ENCODE assay signal across 23 cellular contexts in genomic region chr6:100553243-100553642, GRCh38.
DNase-seq lines count a peak whose midpoint lies in the region; ATAC-seq, FAIRE-seq and TF ChIP-seq lines count a peak whose summit lies in the region.
"Had no signal": no experiment of that assay in that cellular context is flagged by ENCODE, and none has a peak within 500 bp of the region (broad histone marks: within the 10 kb centered on the region; RNA-seq: fewer than 3 reads in every experiment).

No MANE protein-coding gene starts in this region.

- H3K27me3 ChIP-seq in small intestine (ENCODE audit: control insufficient read depth in 2 of 2, insufficient read depth in 2 of 2, low read length in 2 of 2) = no peaks in the 10 kb centered on the region
- H3K27me3 ChIP-seq in naive thymus-derived CD4-positive, alpha-beta T cell (ENCODE audit: control insufficient read depth in 2 of 2, insufficient read depth in 2 of 2, low read length in 2 of 2) = no peaks in the 10 kb centered on the region
- no peaks in the 10 kb centered on the region for H3K27me3 ChIP-seq in CD8-positive, alpha-beta T cell (ENCODE audit: insufficient read depth, low read length)
- H3K27me3 ChIP-seq: adrenal gland; BLaER1 treated with 17β-estradiol and CSF1 and Interleukin-3, amounts not matched to agents 10 nM and 100 nM; breast epithelium; gastrocnemius medialis; MG63; neutrophil had no signal

- no peak overlapping the region for H3K27ac Mint-ChIP-seq in naive thymus-derived CD4-positive, alpha-beta T cell
- no peak overlapping the region for H3K27ac Mint-ChIP-seq in CD8-positive, alpha-beta T cell
- H3K27ac Mint-ChIP-seq: dendritic cell treated with granulocyte-macrophage colony-stimulating factor and Interleukin-4, amounts not matched to agents 40 ng/mL and 50 ng/mL, for 4 days had no signal

- no peaks in the 10 kb centered on the region for H3K9me3 Mint-ChIP-seq in naive thymus-derived CD4-positive, alpha-beta T cell
- H3K9me3 Mint-ChIP-seq in CD8-positive, alpha-beta T cell = no peaks in the 10 kb centered on the region
- H3K9me3 Mint-ChIP-seq: dendritic cell treated with granulocyte-macrophage colony-stimulating factor and Interleukin-4, amounts not matched to agents 40 ng/mL and 50 ng/mL, for 4 days had no signal

- no peak for ATAC-seq in naive thymus-derived CD4-positive, alpha-beta T cell
- ATAC-seq in GM18909 (IDR thresholded peaks at IDR 0.05; ENCODE audit: poor library complexity, unreplicated experiment) = no peak
- no peak for ATAC-seq in CD8-positive, alpha-beta T cell
- ATAC-seq: gastrocnemius medialis, GM12878 had no signal

- H3K27ac ChIP-seq in VCaP (peak overlapping the region; percentile 41), small intestine (ENCODE audit: low read depth in 1 of 2, low read length in 1 of 2) (no peak overlapping the region)
- H3K27ac ChIP-seq in naive thymus-derived CD4-positive, alpha-beta T cell (ENCODE audit: low read depth, low read length) = no peak overlapping the region
- no peak overlapping the region for H3K27ac ChIP-seq in CD8-positive, alpha-beta T cell (ENCODE audit: low read depth, low read length)
- H3K27ac ChIP-seq: adrenal gland; BLaER1 treated with 17β-estradiol and CSF1 and Interleukin-3, amounts not matched to agents 10 nM and 100 nM; breast epithelium; gastrocnemius medialis; neutrophil had no signal

- no peaks in the 10 kb centered on the region for H3K27me3 Mint-ChIP-seq in naive thymus-derived CD4-positive, alpha-beta T cell
- no peaks in the 10 kb centered on the region for H3K27me3 Mint-ChIP-seq in CD8-positive, alpha-beta T cell (ENCODE audit: low read depth)
- H3K27me3 Mint-ChIP-seq: dendritic cell treated with granulocyte-macrophage colony-stimulating factor and Interleukin-4, amounts not matched to agents 40 ng/mL and 50 ng/mL, for 4 days had no signal

- WGBS in small intestine, 3 donors = 3 to 33% (median 30%) methylated on average over 1 of the region's 1 CpG

- POLR2A ChIA-PET in naive thymus-derived CD4-positive, alpha-beta T cell (lab: Charles Lee) = no interaction called here
- POLR2A ChIA-PET in CD8-positive, alpha-beta T cell (lab: Charles Lee) = no interaction called here

- no peaks in the 10 kb centered on the region for H3K4me1 ChIP-seq in small intestine (ENCODE audit: control insufficient read depth in 2 of 2, insufficient read depth in 1 of 2, low read depth in 1 of 2, low read length in 1 of 2)
- no peaks in the 10 kb centered on the region for H3K4me1 ChIP-seq in naive thymus-derived CD4-positive, alpha-beta T cell (ENCODE audit: control insufficient read depth in 2 of 2, insufficient read depth in 2 of 2, low read length in 2 of 2)
- no peaks in the 10 kb centered on the region for H3K4me1 ChIP-seq in CD8-positive, alpha-beta T cell (ENCODE audit: insufficient read depth, low read length)
- H3K4me1 ChIP-seq: adrenal gland; BLaER1 treated with 17β-estradiol and CSF1 and Interleukin-3, amounts not matched to agents 10 nM and 100 nM; breast epithelium; gastrocnemius medialis had no signal

- DNase-seq in NCI-H82 (lab: John Stamatoyannopoulos, UW) (peak; percentile 16), NCI-H82 treated with DMSO at 0.1 percent for 48 hours (lab: John Stamatoyannopoulos, UW; ENCODE audit: unreplicated experiment) (no peak), NCI-H1930 (lab: John Stamatoyannopoulos, UW) (peak; percentile 65 to 79), small intestine (peak; percentile 12)
- no peak for DNase-seq in naive thymus-derived CD4-positive, alpha-beta T cell
- no peak for DNase-seq in CD8-positive, alpha-beta T cell
- DNase-seq: activated CD4-positive, alpha-beta T cell treated with anti-CD3 and anti-CD28 coated beads for 48 hours; activated CD8-positive, alpha-beta memory T cell treated with anti-CD3 and anti-CD28 coated beads, Interleukin-2, amount 50 U/mL, for 4 hours; activated effector memory CD4-positive, alpha-beta T cell treated with Interleukin-2 at 50 U/mL for 16 hours; adrenal gland; DMS 273 treated with DMSO at 0.1 percent for 48 hours; gastrocnemius medialis; MG63; NCI-H2171; RPMI8226 had no signal

- FAIRE-seq in small intestine (lab: Jason Lieb, UNC) = no peak
- FAIRE-seq: GM12878 had no signal

- no peak overlapping the region for H3K4me3 Mint-ChIP-seq in naive thymus-derived CD4-positive, alpha-beta T cell
- no peak overlapping the region for H3K4me3 Mint-ChIP-seq in CD8-positive, alpha-beta T cell
- H3K4me3 Mint-ChIP-seq: dendritic cell treated with granulocyte-macrophage colony-stimulating factor and Interleukin-4, amounts not matched to agents 40 ng/mL and 50 ng/mL, for 4 days had no signal

- H3K36me3 ChIP-seq in small intestine (ENCODE audit: control insufficient read depth in 2 of 2, insufficient read depth in 2 of 2, low read length in 2 of 2) = no peaks in the 10 kb centered on the region
- no peaks in the 10 kb centered on the region for H3K36me3 ChIP-seq in naive thymus-derived CD4-positive, alpha-beta T cell (ENCODE audit: control insufficient read depth in 2 of 3, insufficient read depth in 3 of 3, low read length in 3 of 3)
- H3K36me3 ChIP-seq in CD8-positive, alpha-beta T cell (ENCODE audit: insufficient read depth, low read length) = no peaks in the 10 kb centered on the region
- H3K36me3 ChIP-seq: adrenal gland, breast epithelium, gastrocnemius medialis, HAP-1, MG63, neutrophil had no signal

- no peaks in the 10 kb centered on the region for H3K4me1 Mint-ChIP-seq in naive thymus-derived CD4-positive, alpha-beta T cell
- no peaks in the 10 kb centered on the region for H3K4me1 Mint-ChIP-seq in CD8-positive, alpha-beta T cell (ENCODE audit: low read depth)

- H3K4me3 ChIP-seq in small intestine (ENCODE audit: low read depth in 1 of 2, low read length in 2 of 2) = no peak overlapping the region
- H3K4me3 ChIP-seq in naive thymus-derived CD4-positive, alpha-beta T cell (ENCODE audit: low read length) = no peak overlapping the region
- no peak overlapping the region for H3K4me3 ChIP-seq in CD8-positive, alpha-beta T cell (ENCODE audit: low read depth, low read length)
- H3K4me3 ChIP-seq: adrenal gland; BLaER1 treated with 17β-estradiol and CSF1 and Interleukin-3, amounts not matched to agents 10 nM and 100 nM; breast epithelium; gastrocnemius medialis; GM12878; HAP-1; MG63 had no signal

- no peak for TF ChIP-seq CTCF in VCaP (conservative IDR thresholded peaks at IDR 0.05)
- TF ChIP-seq CTCF in CD8-positive, alpha-beta T cell (IDR thresholded peaks at IDR 0.05) = no peak

- no peaks in the 10 kb centered on the region for H3K9me3 ChIP-seq in small intestine (ENCODE audit: control insufficient read depth, low read depth)
- no peaks in the 10 kb centered on the region for H3K9me3 ChIP-seq in naive thymus-derived CD4-positive, alpha-beta T cell (ENCODE audit: control insufficient read depth in 2 of 3, low read length in 3 of 3)
- no peaks in the 10 kb centered on the region for H3K9me3 ChIP-seq in CD8-positive, alpha-beta T cell (ENCODE audit: low read length)
- H3K9me3 ChIP-seq: adrenal gland; BLaER1 treated with 17β-estradiol and CSF1 and Interleukin-3, amounts not matched to agents 10 nM and 100 nM; breast epithelium; gastrocnemius medialis; HAP-1; MG63; neutrophil had no signal

- CTCF ChIA-PET in naive thymus-derived CD4-positive, alpha-beta T cell (lab: Charles Lee) = no interaction called here
- CTCF ChIA-PET in CD8-positive, alpha-beta T cell (lab: Charles Lee) = interaction anchor here (0.7 kb wide), 1 partner anchor 1085 kb away, joined by 3 read pairs; no protein-coding TSS in a partner anchor

- peaks cover 0 to 25% (median 13%) of the 10 kb centered on the region in 5 donors for H3K36me3 Mint-ChIP-seq in naive thymus-derived CD4-positive, alpha-beta T cell
- H3K36me3 Mint-ChIP-seq in CD8-positive, alpha-beta T cell = peaks cover 13% of the 10 kb centered on the region

- intact Hi-C loops in naive thymus-derived CD4-positive, alpha-beta T cell (cut with micrococcal nuclease) = no loop called here
- intact Hi-C loops in CD8-positive, alpha-beta T cell (cut with DNase I, micrococcal nuclease) = no loop called here

Comparison
In these comparisons a context has a peak if more than half of its experiments do, and no peak if none do; other contexts are left out.
1. DNase-seq: peak in NCI-H82 (single experiment), NCI-H1930 (2 of 2) and small intestine (single experiment); none in NCI-H82 treated with DMSO at 0.1 percent for 48 hours (single experiment), naive thymus-derived CD4-positive, alpha-beta T cell (0 of 9) and CD8-positive, alpha-beta T cell (0 of 7).